Comparison of ENCODE assay signal across 9 cellular contexts in genomic region chr4:183038436-183038835, GRCh38.
"Had no signal": no experiment of that assay in that cellular context is flagged by ENCODE, and none has a peak within 500 bp of the region (broad histone marks: within the 10 kb centered on the region; RNA-seq: fewer than 3 reads in every experiment).

No MANE protein-coding gene starts in this region.

- H3K4me1 Mint-ChIP-seq: IgD-negative memory B cell had no signal

- H3K27ac Mint-ChIP-seq: HFFc6, IgD-negative memory B cell had no signal

- H3K4me3 Mint-ChIP-seq: HFFc6, IgD-negative memory B cell had no signal

- H3K4me3 ChIP-seq: GM23248, HAP-1 had no signal

- H2AFZ ChIP-seq: GM23248 had no signal

- DNase-seq: GM23248, GOT3, H7, HFFc6 had no signal

- H3K27ac ChIP-seq: GM23248, HL-60 had no signal

- H3K9me3 ChIP-seq: HAP-1 had no signal

- H3K36me3 Mint-ChIP-seq: IgD-negative memory B cell had no signal

- H3K36me3 ChIP-seq: HAP-1 had no signal

- H3K9me3 Mint-ChIP-seq: HFFc6, IgD-negative memory B cell had no signal

- ATAC-seq: HCT116, HepG2 had no signal

- H3K9ac ChIP-seq: GM23248 had no signal

- H3K4me1 ChIP-seq: HAP-1 had no signal
